ENCODE assay signal across 16 cellular contexts in genomic region chr16:81410643-81411235, GRCh38.
"Had no signal": no experiment of that assay in that cellular context is flagged by ENCODE, and none has a peak within 500 bp of the region (broad histone marks: within the 10 kb centered on the region; RNA-seq: fewer than 3 reads in every experiment).

No MANE protein-coding gene starts in this region.

- H3K4me3 Mint-ChIP-seq: activated naive CD8-positive, alpha-beta T cell; activated T-cell treated with anti-CD3 and anti-CD28 coated beads, Interleukin-2, amount 50 U/mL, for 4 hours; nephron progenitor cell had no signal

- H3K9me3 Mint-ChIP-seq: activated T-cell treated with anti-CD3 and anti-CD28 coated beads, Interleukin-2, amount 50 U/mL, for 4 hours; nephron progenitor cell had no signal

- H3K36me3 Mint-ChIP-seq: activated naive CD8-positive, alpha-beta T cell had no signal

- DNase-seq: activated CD4-positive, alpha-beta T cell treated with anti-CD3 and anti-CD28 coated beads, Interleukin-2, amount 50 U/mL, for 4 hours; activated effector memory CD4-positive, alpha-beta T cell treated with anti-CD3 and anti-CD28 coated beads, Interleukin-2, amount 50 U/mL, for 16 hours; activated T-cell treated with anti-CD3 and anti-CD28 coated beads, Interleukin-2, amount 50 U/mL, for 4 hours; cerebellar nuclear complex; dorsolateral prefrontal cortex; foreskin keratinocyte; heart left ventricle; islet precursor cell; nephron progenitor cell; stimulated activated CD4-positive, alpha-beta T cell treated with anti-CD3 and anti-CD28 coated beads, Interleukin-12 subunit alpha, Interleukin-12 subunit beta, amount 100 ng/mL, for 4 hours; stimulated activated naive CD8-positive, alpha-beta T cell treated with anti-CD3 and anti-CD28 coated beads, Interleukin-15, Interleukin-2, amounts not matched to agents 100 U/mL and 50 U/mL, for 24 hours; T-helper 2 cell had no signal

- H3K27ac Mint-ChIP-seq: activated naive CD8-positive, alpha-beta T cell; nephron progenitor cell had no signal

- H3K9me3 ChIP-seq: esophagus muscularis mucosa, heart left ventricle, left lung, ovary had no signal

- H3K4me3 ChIP-seq: dorsolateral prefrontal cortex, esophagus muscularis mucosa, heart left ventricle, left lung, ovary had no signal

- H3K36me3 ChIP-seq: esophagus muscularis mucosa, heart left ventricle, left lung, ovary had no signal

- H3K27ac ChIP-seq: dorsolateral prefrontal cortex, esophagus muscularis mucosa, foreskin keratinocyte, heart left ventricle, left lung, ovary had no signal

- H3K4me1 ChIP-seq: heart left ventricle, left lung had no signal

- H3K27me3 Mint-ChIP-seq: activated naive CD8-positive, alpha-beta T cell had no signal

- H3K27me3 ChIP-seq: dorsolateral prefrontal cortex, foreskin keratinocyte, heart left ventricle, left lung, ovary had no signal
